2 cellular contexts compared by ENCODE assay signal in the genomic region with DNA sequence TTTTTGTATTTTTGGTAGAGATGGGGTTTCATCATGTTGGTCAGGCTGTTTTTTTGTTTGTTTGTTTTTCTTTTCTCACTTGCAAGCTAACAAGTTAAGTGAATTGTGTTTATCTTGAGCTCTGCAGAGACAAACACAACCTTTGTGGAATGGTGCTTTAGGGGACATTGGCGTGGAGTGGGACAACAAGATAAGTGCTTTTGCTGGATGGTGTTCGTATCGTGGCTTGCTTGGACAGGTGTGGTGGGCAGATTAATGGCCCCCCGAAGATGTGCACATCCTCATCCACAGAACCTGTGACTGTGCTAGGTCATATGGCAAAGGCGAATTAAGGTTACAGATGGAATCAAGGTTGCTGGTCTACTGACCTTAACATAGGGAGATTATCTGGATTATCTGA.
TF ChIP-seq lines count a peak whose summit lies in the region.

No MANE protein-coding gene starts in this region.

TF ChIP-seq in WTC11, 78 proteins besides CTCF, POLR2A, EP300 and RAD21:
- TF ChIP-seq, protein P1, sequence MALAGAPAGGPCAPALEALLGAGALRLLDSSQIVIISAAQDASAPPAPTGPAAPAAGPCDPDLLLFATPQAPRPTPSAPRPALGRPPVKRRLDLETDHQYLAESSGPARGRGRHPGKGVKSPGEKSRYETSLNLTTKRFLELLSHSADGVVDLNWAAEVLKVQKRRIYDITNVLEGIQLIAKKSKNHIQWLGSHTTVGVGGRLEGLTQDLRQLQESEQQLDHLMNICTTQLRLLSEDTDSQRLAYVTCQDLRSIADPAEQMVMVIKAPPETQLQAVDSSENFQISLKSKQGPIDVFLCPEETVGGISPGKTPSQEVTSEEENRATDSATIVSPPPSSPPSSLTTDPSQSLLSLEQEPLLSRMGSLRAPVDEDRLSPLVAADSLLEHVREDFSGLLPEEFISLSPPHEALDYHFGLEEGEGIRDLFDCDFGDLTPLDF (CRISPR knock-in tag; IDR thresholded peaks at IDR 0.05), result no peak
- TF ChIP-seq, protein P2, sequence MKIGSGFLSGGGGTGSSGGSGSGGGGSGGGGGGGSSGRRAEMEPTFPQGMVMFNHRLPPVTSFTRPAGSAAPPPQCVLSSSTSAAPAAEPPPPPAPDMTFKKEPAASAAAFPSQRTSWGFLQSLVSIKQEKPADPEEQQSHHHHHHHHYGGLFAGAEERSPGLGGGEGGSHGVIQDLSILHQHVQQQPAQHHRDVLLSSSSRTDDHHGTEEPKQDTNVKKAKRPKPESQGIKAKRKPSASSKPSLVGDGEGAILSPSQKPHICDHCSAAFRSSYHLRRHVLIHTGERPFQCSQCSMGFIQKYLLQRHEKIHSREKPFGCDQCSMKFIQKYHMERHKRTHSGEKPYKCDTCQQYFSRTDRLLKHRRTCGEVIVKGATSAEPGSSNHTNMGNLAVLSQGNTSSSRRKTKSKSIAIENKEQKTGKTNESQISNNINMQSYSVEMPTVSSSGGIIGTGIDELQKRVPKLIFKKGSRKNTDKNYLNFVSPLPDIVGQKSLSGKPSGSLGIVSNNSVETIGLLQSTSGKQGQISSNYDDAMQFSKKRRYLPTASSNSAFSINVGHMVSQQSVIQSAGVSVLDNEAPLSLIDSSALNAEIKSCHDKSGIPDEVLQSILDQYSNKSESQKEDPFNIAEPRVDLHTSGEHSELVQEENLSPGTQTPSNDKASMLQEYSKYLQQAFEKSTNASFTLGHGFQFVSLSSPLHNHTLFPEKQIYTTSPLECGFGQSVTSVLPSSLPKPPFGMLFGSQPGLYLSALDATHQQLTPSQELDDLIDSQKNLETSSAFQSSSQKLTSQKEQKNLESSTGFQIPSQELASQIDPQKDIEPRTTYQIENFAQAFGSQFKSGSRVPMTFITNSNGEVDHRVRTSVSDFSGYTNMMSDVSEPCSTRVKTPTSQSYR (CRISPR knock-in tag; IDR thresholded peaks at IDR 0.05), result no peak
- TF ChIP-seq TCF7 (CRISPR knock-in tag; IDR thresholded peaks at IDR 0.05; ENCODE audit: low read depth), result no peak
- TF ChIP-seq, protein P3, sequence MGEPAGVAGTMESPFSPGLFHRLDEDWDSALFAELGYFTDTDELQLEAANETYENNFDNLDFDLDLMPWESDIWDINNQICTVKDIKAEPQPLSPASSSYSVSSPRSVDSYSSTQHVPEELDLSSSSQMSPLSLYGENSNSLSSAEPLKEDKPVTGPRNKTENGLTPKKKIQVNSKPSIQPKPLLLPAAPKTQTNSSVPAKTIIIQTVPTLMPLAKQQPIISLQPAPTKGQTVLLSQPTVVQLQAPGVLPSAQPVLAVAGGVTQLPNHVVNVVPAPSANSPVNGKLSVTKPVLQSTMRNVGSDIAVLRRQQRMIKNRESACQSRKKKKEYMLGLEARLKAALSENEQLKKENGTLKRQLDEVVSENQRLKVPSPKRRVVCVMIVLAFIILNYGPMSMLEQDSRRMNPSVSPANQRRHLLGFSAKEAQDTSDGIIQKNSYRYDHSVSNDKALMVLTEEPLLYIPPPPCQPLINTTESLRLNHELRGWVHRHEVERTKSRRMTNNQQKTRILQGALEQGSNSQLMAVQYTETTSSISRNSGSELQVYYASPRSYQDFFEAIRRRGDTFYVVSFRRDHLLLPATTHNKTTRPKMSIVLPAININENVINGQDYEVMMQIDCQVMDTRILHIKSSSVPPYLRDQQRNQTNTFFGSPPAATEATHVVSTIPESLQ (CRISPR knock-in tag; IDR thresholded peaks at IDR 0.05), result no peak
- TF ChIP-seq, protein P4, sequence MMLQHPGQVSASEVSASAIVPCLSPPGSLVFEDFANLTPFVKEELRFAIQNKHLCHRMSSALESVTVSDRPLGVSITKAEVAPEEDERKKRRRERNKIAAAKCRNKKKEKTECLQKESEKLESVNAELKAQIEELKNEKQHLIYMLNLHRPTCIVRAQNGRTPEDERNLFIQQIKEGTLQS (CRISPR knock-in tag; conservative IDR thresholded peaks at IDR 0.05), result no peak
- no peak for TF ChIP-seq CREB1 (CRISPR knock-in tag; IDR thresholded peaks at IDR 0.05)
- TF ChIP-seq ZBTB21 (CRISPR knock-in tag; IDR thresholded peaks at IDR 0.05; ENCODE audit: borderline replicate concordance), result no peak
- TF ChIP-seq MXD4 (CRISPR knock-in tag; IDR thresholded peaks at IDR 0.05; ENCODE audit: borderline replicate concordance), result no peak
- no peak for TF ChIP-seq FOXP1 (CRISPR knock-in tag; IDR thresholded peaks at IDR 0.05; ENCODE audit: borderline replicate concordance)
- no peak for TF ChIP-seq NR1H2 (CRISPR knock-in tag; IDR thresholded peaks at IDR 0.05)
- TF ChIP-seq, protein P5, sequence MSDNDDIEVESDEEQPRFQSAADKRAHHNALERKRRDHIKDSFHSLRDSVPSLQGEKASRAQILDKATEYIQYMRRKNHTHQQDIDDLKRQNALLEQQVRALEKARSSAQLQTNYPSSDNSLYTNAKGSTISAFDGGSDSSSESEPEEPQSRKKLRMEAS (CRISPR knock-in tag; IDR thresholded peaks at IDR 0.05), result no peak
- TF ChIP-seq RORB (CRISPR knock-in tag; IDR thresholded peaks at IDR 0.05), result no peak

TF ChIP-seq in HepG2, 621 proteins besides CTCF, POLR2A, EP300 and RAD21:
- TF ChIP-seq, protein P6, sequence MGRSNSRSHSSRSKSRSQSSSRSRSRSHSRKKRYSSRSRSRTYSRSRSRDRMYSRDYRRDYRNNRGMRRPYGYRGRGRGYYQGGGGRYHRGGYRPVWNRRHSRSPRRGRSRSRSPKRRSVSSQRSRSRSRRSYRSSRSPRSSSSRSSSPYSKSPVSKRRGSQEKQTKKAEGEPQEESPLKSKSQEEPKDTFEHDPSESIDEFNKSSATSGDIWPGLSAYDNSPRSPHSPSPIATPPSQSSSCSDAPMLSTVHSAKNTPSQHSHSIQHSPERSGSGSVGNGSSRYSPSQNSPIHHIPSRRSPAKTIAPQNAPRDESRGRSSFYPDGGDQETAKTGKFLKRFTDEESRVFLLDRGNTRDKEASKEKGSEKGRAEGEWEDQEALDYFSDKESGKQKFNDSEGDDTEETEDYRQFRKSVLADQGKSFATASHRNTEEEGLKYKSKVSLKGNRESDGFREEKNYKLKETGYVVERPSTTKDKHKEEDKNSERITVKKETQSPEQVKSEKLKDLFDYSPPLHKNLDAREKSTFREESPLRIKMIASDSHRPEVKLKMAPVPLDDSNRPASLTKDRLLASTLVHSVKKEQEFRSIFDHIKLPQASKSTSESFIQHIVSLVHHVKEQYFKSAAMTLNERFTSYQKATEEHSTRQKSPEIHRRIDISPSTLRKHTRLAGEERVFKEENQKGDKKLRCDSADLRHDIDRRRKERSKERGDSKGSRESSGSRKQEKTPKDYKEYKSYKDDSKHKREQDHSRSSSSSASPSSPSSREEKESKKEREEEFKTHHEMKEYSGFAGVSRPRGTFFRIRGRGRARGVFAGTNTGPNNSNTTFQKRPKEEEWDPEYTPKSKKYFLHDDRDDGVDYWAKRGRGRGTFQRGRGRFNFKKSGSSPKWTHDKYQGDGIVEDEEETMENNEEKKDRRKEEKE (IDR thresholded peaks at IDR 0.05), result no peak
- TF ChIP-seq GATA4 (IDR thresholded peaks at IDR 0.05; ENCODE audit: borderline replicate concordance, low read depth), result no peak
